In genomic region chr20:44040202-44040915, GRCh38 we compare ENCODE assay signal across 29 cellular contexts.
"Had no signal": no experiment of that assay in that cellular context is flagged by ENCODE, and none has a peak within 500 bp of the region (broad histone marks: within the 10 kb centered on the region; RNA-seq: fewer than 3 reads in every experiment).

No MANE protein-coding gene starts in this region.

- DNase-seq: activated CD4-positive, alpha-beta T cell treated with anti-CD3 and anti-CD28 coated beads for 36 hours; activated CD4-positive, CD25-positive, alpha-beta regulatory T cell; activated CD8-positive, alpha-beta T cell treated with anti-CD3 and anti-CD28 coated beads, Interleukin-2, amount 10 ng/mL, durations not matched to agents 7 days and 5 days; activated naive CD4-positive, alpha-beta T cell treated with anti-CD3 and anti-CD28 coated beads for 36 hours; activated naive CD8-positive, alpha-beta T cell treated with anti-CD3 and anti-CD28 coated beads for 36 hours; activated T-cell treated with anti-CD3 and anti-CD28 coated beads, Interleukin-2, amount 50 U/mL, for 48 hours; body of pancreas; cerebellar nuclear complex; dorsolateral prefrontal cortex; effector memory CD4-positive, alpha-beta T cell; foreskin fibroblast; mammary epithelial cell; naive B cell; nephron progenitor cell; psoas muscle; stimulated activated CD4-positive, alpha-beta T cell treated with anti-CD3 and anti-CD28 coated beads, Interleukin-15, amount 100 ng/mL, for 24 hours; stimulated activated naive CD4-positive, alpha-beta T cell had no signal

- H3K27ac Mint-ChIP-seq: activated CD4-positive, alpha-beta T cell treated with anti-CD3 and anti-CD28 coated beads for 36 hours; activated CD8-positive, alpha-beta memory T cell treated with anti-CD3 and anti-CD28 coated beads, Interleukin-2, amount 10 ng/mL, durations not matched to agents 7 days and 5 days; activated CD8-positive, alpha-beta T cell treated with anti-CD3 and anti-CD28 coated beads, Interleukin-2, amount 10 ng/mL, durations not matched to agents 7 days and 5 days; activated naive CD4-positive, alpha-beta T cell treated with anti-CD3 and anti-CD28 coated beads for 36 hours; activated naive CD8-positive, alpha-beta T cell treated with anti-CD3 and anti-CD28 coated beads for 36 hours; activated T-helper 2 cell treated with anti-CD3 and anti-CD28 coated beads, Interferon-gamma antibody, Interleukin-2, Interleukin-4, amounts not matched to agents 10 μg/mL and 5 μg/mL and 100 μg/mL, durations not matched to agents 14 hours and 24 hours and 36 hours; mesothelial cell of epicardium; nephron progenitor cell; T-cell; T-helper 2 cell treated with Interferon-gamma antibody and Interleukin-4, amounts not matched to agents 5 μg/mL and 100 μg/mL, for 36 hours had no signal

- FAIRE-seq: urothelium cell line had no signal

- H3K36me3 ChIP-seq: adrenal gland, suprapubic skin, tibial nerve had no signal

- H3K4me1 Mint-ChIP-seq: activated CD4-positive, alpha-beta T cell treated with anti-CD3 and anti-CD28 coated beads for 36 hours; activated naive CD8-positive, alpha-beta T cell treated with anti-CD3 and anti-CD28 coated beads for 36 hours; mesothelial cell of epicardium; naive B cell had no signal

- H3K36me3 Mint-ChIP-seq: activated CD8-positive, alpha-beta memory T cell treated with anti-CD3 and anti-CD28 coated beads, Interleukin-2, amount 10 ng/mL, durations not matched to agents 7 days and 5 days; activated naive CD8-positive, alpha-beta T cell treated with anti-CD3 and anti-CD28 coated beads for 36 hours; mesothelial cell of epicardium; naive B cell; T-cell had no signal

- H3K4me1 ChIP-seq: adrenal gland, body of pancreas, parathyroid adenoma, psoas muscle, suprapubic skin, tibial nerve had no signal

- H3K4me3 ChIP-seq: adrenal gland, body of pancreas, coronary artery, dorsolateral prefrontal cortex, psoas muscle, smooth muscle cell, suprapubic skin, tibial nerve had no signal

- H3K4me2 ChIP-seq: smooth muscle cell had no signal

- H3K4me3 Mint-ChIP-seq: activated CD4-positive, alpha-beta T cell treated with anti-CD3 and anti-CD28 coated beads for 36 hours; activated CD8-positive, alpha-beta memory T cell treated with anti-CD3 and anti-CD28 coated beads, Interleukin-2, amount 10 ng/mL, durations not matched to agents 7 days and 5 days; activated CD8-positive, alpha-beta T cell treated with anti-CD3 and anti-CD28 coated beads, Interleukin-2, amount 10 ng/mL, durations not matched to agents 7 days and 5 days; activated naive CD4-positive, alpha-beta T cell treated with anti-CD3 and anti-CD28 coated beads for 36 hours; activated naive CD8-positive, alpha-beta T cell treated with anti-CD3 and anti-CD28 coated beads for 36 hours; mesothelial cell of epicardium; naive B cell; nephron progenitor cell; T-cell; T-helper 2 cell treated with Interferon-gamma antibody and Interleukin-4, amounts not matched to agents 5 μg/mL and 100 μg/mL, for 36 hours had no signal

- H3K27me3 ChIP-seq: body of pancreas had no signal

- H3K9me3 Mint-ChIP-seq: activated naive CD8-positive, alpha-beta T cell treated with anti-CD3 and anti-CD28 coated beads for 36 hours; mesothelial cell of epicardium; nephron progenitor cell; T-cell; T-helper 2 cell treated with Interferon-gamma antibody and Interleukin-4, amounts not matched to agents 5 μg/mL and 100 μg/mL, for 36 hours had no signal

- ATAC-seq: activated CD4-positive, alpha-beta T cell treated with anti-CD3 and anti-CD28 coated beads for 36 hours; activated CD8-positive, alpha-beta memory T cell treated with anti-CD3 and anti-CD28 coated beads, Interleukin-2, amount 10 ng/mL, durations not matched to agents 7 days and 5 days; activated CD8-positive, alpha-beta T cell treated with anti-CD3 and anti-CD28 coated beads, Interleukin-2, amount 10 ng/mL, durations not matched to agents 7 days and 5 days; body of pancreas; psoas muscle; T-cell had no signal

- H2AFZ ChIP-seq: parathyroid adenoma had no signal

- H3K9me3 ChIP-seq: adrenal gland, body of pancreas, psoas muscle, suprapubic skin, tibial nerve had no signal

- H3K27me3 Mint-ChIP-seq: activated CD4-positive, alpha-beta T cell treated with anti-CD3 and anti-CD28 coated beads for 36 hours had no signal

- H3K79me2 ChIP-seq: parathyroid adenoma had no signal

- H3K27ac ChIP-seq: adrenal gland, body of pancreas, coronary artery, dorsolateral prefrontal cortex, parathyroid adenoma, psoas muscle, suprapubic skin, tibial nerve had no signal
